ENCODE assay signal across 34 cellular contexts in genomic region chr10:120394446-120394845, GRCh38.
DNase-seq lines count a peak whose midpoint lies in the region; ATAC-seq, FAIRE-seq and TF ChIP-seq lines count a peak whose summit lies in the region.
"Had no signal": no experiment of that assay in that cellular context is flagged by ENCODE, and none has a peak within 500 bp of the region (broad histone marks: within the 10 kb centered on the region; RNA-seq: fewer than 3 reads in every experiment).

No MANE protein-coding gene starts in this region.

- no peaks in the 10 kb centered on the region for H3K4me1 Mint-ChIP-seq in natural killer cell
- H3K4me1 Mint-ChIP-seq: activated CD4-positive, alpha-beta memory T cell treated with anti-CD3 and anti-CD28 coated beads, Interleukin-2, amount 10 ng/mL, durations not matched to agents 7 days and 5 days; B cell; brain; naive thymus-derived CD8-positive, alpha-beta T cell had no signal

- no peaks in the 10 kb centered on the region for H3K9me3 ChIP-seq in endothelial cell of umbilical vein (replicated peaks; ENCODE audit: control insufficient read depth, insufficient read depth, low read length)
- H3K9me3 ChIP-seq: transverse colon had no signal

- CTCF ChIA-PET in endothelial cell of umbilical vein (lab: Charles Lee), result interaction anchor here (0.8 to 2.5 kb wide), 2 partner anchors 57 to 182 kb away, joined by 3 to 6 read pairs; no protein-coding TSS in a partner anchor

- no peak overlapping the region for H3K9ac ChIP-seq in endothelial cell of umbilical vein (replicated peaks; ENCODE audit: extremely low read depth, insufficient read depth, low read length)

- H3K4me1 ChIP-seq in endothelial cell of umbilical vein (ENCODE audit: control insufficient read depth, extremely low read depth, insufficient read depth, low read length), result peaks cover 20% of the 10 kb centered on the region
- H3K4me1 ChIP-seq: sigmoid colon had no signal

- H3K27ac ChIP-seq in endothelial cell of umbilical vein (ENCODE audit: insufficient read depth, low read depth, low read length), result peak overlapping the region; percentile 30
- H3K27ac ChIP-seq: sigmoid colon, transverse colon had no signal

- 88 to 100% methylated on average over 1 of the region's 1 CpG for WGBS in lower leg skin, 2 donors

- FAIRE-seq in endothelial cell of umbilical vein (lab: Jason Lieb, UNC), result peak; percentile 96
- FAIRE-seq: TTC549 had no signal

- no peaks in the 10 kb centered on the region for H3K79me2 ChIP-seq in endothelial cell of umbilical vein (ENCODE audit: control insufficient read depth, insufficient read depth, low read length)

- peaks cover 6 to 14% of the 10 kb centered on the region in 2 donors for H3K27me3 Mint-ChIP-seq in natural killer cell (ENCODE audit: low read depth in 2 of 2)
- H3K27me3 Mint-ChIP-seq: activated CD4-positive, alpha-beta memory T cell treated with anti-CD3 and anti-CD28 coated beads, Interleukin-2, amount 10 ng/mL, durations not matched to agents 7 days and 5 days had no signal

- POLR2A ChIA-PET in endothelial cell of umbilical vein (lab: Charles Lee), result no interaction called here

- no peaks in the 10 kb centered on the region for H4K20me1 ChIP-seq in endothelial cell of umbilical vein (replicated peaks; ENCODE audit: control insufficient read depth, extremely low read depth, insufficient read depth, low read length)

- H3K4me2 ChIP-seq in endothelial cell of umbilical vein (ENCODE audit: insufficient read depth, low read length), result peak overlapping the region; percentile 17

- no peaks in the 10 kb centered on the region for H3K27me3 ChIP-seq in endothelial cell of umbilical vein (ENCODE audit: control insufficient read depth in 2 of 2, insufficient read depth in 2 of 2, low read length in 2 of 2)
- H3K27me3 ChIP-seq: transverse colon had no signal

- H3K36me3 ChIP-seq in endothelial cell of umbilical vein (ENCODE audit: control insufficient read depth in 2 of 2, extremely low read depth in 1 of 2, insufficient read depth in 2 of 2, low read length in 2 of 2), result no peaks in the 10 kb centered on the region
- H3K36me3 ChIP-seq: sigmoid colon, transverse colon had no signal

- H3K4me3 ChIP-seq in endothelial cell of umbilical vein (replicated peaks in 1 of 3; ENCODE audit: insufficient read depth in 1 of 3, low read depth in 1 of 3, low read length in 3 of 3) (no peak overlapping the region), lower leg skin (ENCODE audit: low read depth, poor library complexity, severe bottlenecking) (no peak overlapping the region)
- H3K4me3 ChIP-seq: sigmoid colon, transverse colon had no signal

- peak; percentile 92 for DNase-seq in Caki2 (ENCODE audit: low read depth)
- peak; percentile 30 for DNase-seq in NCI-H345 (lab: John Stamatoyannopoulos, UW)
- peak; percentile 82 for DNase-seq in endothelial cell of umbilical vein (ENCODE audit: low read depth, low spot score)
- peak; percentile 21 for DNase-seq in left kidney (ENCODE audit: low read depth, low spot score)
- no peak for DNase-seq in NOMO-1 treated with DMSO at 0.1 percent for 48 hours (lab: John Stamatoyannopoulos, UW; ENCODE audit: unreplicated experiment)
- DNase-seq in lower leg skin (ENCODE audit: low spot score in 2 of 2), result no peak
- no peak for DNase-seq in natural killer cell
- DNase-seq: activated CD4-positive, alpha-beta memory T cell treated with anti-CD3 and anti-CD28 coated beads, Interleukin-2, amount 10 ng/mL, durations not matched to agents 7 days and 5 days; activated CD4-positive, CD25-positive, alpha-beta regulatory T cell treated with anti-CD3 and anti-CD28 coated beads, Interleukin-2, amount 50 U/mL, for 72 hours; activated CD8-positive, alpha-beta memory T cell treated with anti-CD3 and anti-CD28 coated beads, Interleukin-2, amount 50 U/mL, for 4 hours; activated naive CD4-positive, alpha-beta T cell treated with Interleukin-2 at 50 U/mL for 16 hours; cerebellar nuclear complex; DND-41; HCEC 1CT; naive thymus-derived CD8-positive, alpha-beta T cell; NCI-H1048; NCI-H1694; NCI-H2171; NCI-H524 treated with DMSO at 0.1 percent for 48 hours; NK-92 treated with Interleukin-12 subunit alpha and Interleukin-12 subunit beta, amount 100 ng/mL, for 24 hours; nucleus accumbens; PC-3; Right ventricle myocardium superior; sigmoid colon; stimulated activated CD4-positive, alpha-beta T cell treated with anti-CD3 and anti-CD28 coated beads, Interleukin-4, amount 100 ng/mL, for 24 hours; transverse colon had no signal

- H3K27ac Mint-ChIP-seq in natural killer cell, result no peak overlapping the region
- H3K27ac Mint-ChIP-seq: activated CD4-positive, alpha-beta memory T cell treated with anti-CD3 and anti-CD28 coated beads, Interleukin-2, amount 10 ng/mL, durations not matched to agents 7 days and 5 days; B cell; brain; IgD-negative memory B cell; naive thymus-derived CD8-positive, alpha-beta T cell; progenitor cell of endocrine pancreas; T-helper 1 cell treated with Interleukin-12 subunit alpha and Interleukin-12 subunit beta and Interleukin-4 antibody, amounts not matched to agents 30 μg/mL and 1 μg/mL, for 36 hours had no signal

- ATAC-seq in natural killer cell (no peak), GM19452 (IDR thresholded peaks at IDR 0.05; ENCODE audit: unreplicated experiment) (no peak)
- ATAC-seq: naive thymus-derived CD8-positive, alpha-beta T cell; PC-3; SK-N-SH treated with all-trans-retinoic acid at 6 μM for 48 hours had no signal

- in situ Hi-C loops in Caki2 (cut with HindIII; ENCODE audit: low pct_unique_long_range_greater_than_20kb, low sequenced_read_pairs), result no loop called here

- intact Hi-C loops in endothelial cell of umbilical vein (cut with micrococcal nuclease) (loop anchor here (2.0 to 5.0 kb wide), 2 partner anchors 22 to 57 kb away; no protein-coding TSS in a partner anchor), lower leg skin (cut with DNase I; ENCODE audit: low total_unique reads) (no loop called here), natural killer cell (cut with micrococcal nuclease) (no loop called here)

- TF ChIP-seq POLR2A in endothelial cell of umbilical vein (IDR thresholded peaks at IDR 0.05; ENCODE audit: low read depth, low read length) (peak; percentile 22), lower leg skin (IDR thresholded peaks at IDR 0.05) (no peak)

- H3K9me1 ChIP-seq in endothelial cell of umbilical vein (replicated peaks; ENCODE audit: control insufficient read depth, extremely low read depth, insufficient read depth, low read length), result no peaks in the 10 kb centered on the region

- H3K4me3 Mint-ChIP-seq in natural killer cell, result no peak overlapping the region
- H3K4me3 Mint-ChIP-seq: activated CD4-positive, alpha-beta memory T cell treated with anti-CD3 and anti-CD28 coated beads, Interleukin-2, amount 10 ng/mL, durations not matched to agents 7 days and 5 days; B cell; brain; IgD-negative memory B cell; naive thymus-derived CD8-positive, alpha-beta T cell; T-helper 1 cell treated with Interleukin-12 subunit alpha and Interleukin-12 subunit beta and Interleukin-4 antibody, amounts not matched to agents 30 μg/mL and 1 μg/mL, for 36 hours had no signal

- dilution Hi-C loops in endothelial cell of umbilical vein (cut with MboI; ENCODE audit: extremely low pct_ligation_motif_present, low sequenced_read_pairs), result no loop called here

- H2AFZ ChIP-seq in endothelial cell of umbilical vein (ENCODE audit: low read depth, low read length), result peak overlapping the region; percentile 9

- H3K36me3 Mint-ChIP-seq in natural killer cell, result no peaks in the 10 kb centered on the region
- H3K36me3 Mint-ChIP-seq: brain had no signal

- H3K9me3 Mint-ChIP-seq in natural killer cell, result no peaks in the 10 kb centered on the region
- H3K9me3 Mint-ChIP-seq: activated CD4-positive, alpha-beta memory T cell treated with anti-CD3 and anti-CD28 coated beads, Interleukin-2, amount 10 ng/mL, durations not matched to agents 7 days and 5 days; T-helper 1 cell treated with Interleukin-12 subunit alpha and Interleukin-12 subunit beta and Interleukin-4 antibody, amounts not matched to agents 30 μg/mL and 1 μg/mL, for 36 hours had no signal

- BruUV-seq in endothelial cell of umbilical vein (replicated peaks; lab: Mats Ljungman, UMichigan), result no TSS peak

- TF ChIP-seq CTCF in endothelial cell of umbilical vein (IDR thresholded peaks at IDR 0.05; ENCODE audit: extremely low read depth in 1 of 2, insufficient read depth in 1 of 2, low read depth in 1 of 2, low read length in 2 of 2) (no peak), lower leg skin (IDR thresholded peaks at IDR 0.05) (no peak), natural killer cell (IDR thresholded peaks at IDR 0.05) (no peak)

TF ChIP-seq in endothelial cell of umbilical vein, 7 proteins besides CTCF, POLR2A, EP300 and RAD21:
- TF ChIP-seq, protein P1, sequence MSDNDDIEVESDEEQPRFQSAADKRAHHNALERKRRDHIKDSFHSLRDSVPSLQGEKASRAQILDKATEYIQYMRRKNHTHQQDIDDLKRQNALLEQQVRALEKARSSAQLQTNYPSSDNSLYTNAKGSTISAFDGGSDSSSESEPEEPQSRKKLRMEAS (IDR thresholded peaks at IDR 0.05; ENCODE audit: insufficient read depth, insufficient read length), result no peak
- TF ChIP-seq POLR2AphosphoS5 (IDR thresholded peaks at IDR 0.05; ENCODE audit: insufficient read depth, low read depth, low read length), result peak; percentile 69
- peak; percentile 74 for TF ChIP-seq JUN (IDR thresholded peaks at IDR 0.05; ENCODE audit: borderline replicate concordance, insufficient read depth, insufficient read length, low read depth)
- TF ChIP-seq FOS (IDR thresholded peaks at IDR 0.05; ENCODE audit: borderline replicate concordance, insufficient read depth, low read length), result peak; percentile 94
- no peak for TF ChIP-seq EZH2 (IDR thresholded peaks at IDR 0.05; ENCODE audit: borderline replicate concordance, low read depth, low read length, severe bottlenecking)
- TF ChIP-seq MYC (IDR thresholded peaks at IDR 0.05; ENCODE audit: low read depth, low read length), result no peak
- peak; percentile 45 for TF ChIP-seq GATA2 (IDR thresholded peaks at IDR 0.05; ENCODE audit: insufficient read depth, insufficient read length, low read depth, low read length)

Comparison
In these comparisons a context has a peak if more than half of its experiments do, and no peak if none do; other contexts are left out.
1. DNase-seq: peak in Caki2 (single experiment), NCI-H345 (single experiment), endothelial cell of umbilical vein (single experiment) and left kidney (single experiment); none in NOMO-1 treated with DMSO at 0.1 percent for 48 hours (single experiment), lower leg skin (0 of 2) and natural killer cell (single experiment).